Comparison of ENCODE assay signal across 15 cellular contexts in the genomic region with DNA sequence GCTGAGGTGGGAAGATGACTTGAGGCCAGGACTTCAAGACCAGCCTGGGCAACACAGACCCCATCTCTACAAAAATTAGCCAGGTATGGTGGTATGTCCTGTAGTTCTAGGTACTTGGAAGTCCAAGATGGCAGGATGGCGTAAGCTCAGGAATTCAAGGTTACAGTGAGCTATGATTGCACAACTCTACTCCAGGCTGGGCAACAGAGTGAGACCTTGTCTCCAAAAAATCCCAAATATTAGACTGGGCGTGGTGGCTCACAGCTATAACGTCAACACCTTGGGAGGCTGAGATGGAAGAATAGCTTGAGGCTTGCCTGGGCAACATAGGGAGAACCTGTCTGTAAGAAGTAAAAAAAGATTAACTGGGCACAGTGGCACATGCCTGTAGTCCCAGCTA. TPM values are rescaled to one million over a fixed set of nuclear protein-coding genes. Genes with fewer than 3 reads are reported as not detected.
DNase-seq lines count a peak whose midpoint lies in the region; ATAC-seq, FAIRE-seq and TF ChIP-seq lines count a peak whose summit lies in the region.
"Had no signal": no experiment of that assay in that cellular context is flagged by ENCODE, and none has a peak within 500 bp of the region (broad histone marks: within the 10 kb centered on the region; RNA-seq: fewer than 3 reads in every experiment).

No MANE protein-coding gene starts in this region.

- no peaks in the 10 kb centered on the region for H3K79me2 ChIP-seq in HepG2 (ENCODE audit: insufficient read depth, low read length)
- no peaks in the 10 kb centered on the region for H3K79me2 ChIP-seq in PC-9 (ENCODE audit: low read depth)

- POLR2A ChIA-PET in HepG2 (lab: Yijun Ruan, JAX) (no interaction called here), PC-9 (lab: Charles Lee; ENCODE audit: unreplicated experiment) (no interaction called here)

- TF ChIP-seq EP300 in HepG2 (IDR thresholded peaks at IDR 0.05; ENCODE audit: low read depth in 2 of 2, low read length in 2 of 2) (no peak), HepG2 (CRISPR knock-in tag; IDR thresholded peaks at IDR 0.05; ENCODE audit: borderline replicate concordance) (no peak)

- FAIRE-seq in HepG2 (lab: Jason Lieb, UNC), result no peak
- FAIRE-seq: A204.1, GM12878 had no signal

- ATAC-seq in HepG2, result no peak
- no peak for ATAC-seq in right lobe of liver
- ATAC-seq in natural killer cell, result no peak
- ATAC-seq: GM12878 had no signal

- H3K4me1 Mint-ChIP-seq in nephron progenitor cell (no peaks in the 10 kb centered on the region), natural killer cell (peaks cover 0 to 11% of the 10 kb centered on the region in 2 donors)
- H3K4me1 Mint-ChIP-seq: H9 had no signal

- in situ Hi-C loops in HepG2 (cut with HindIII; ENCODE audit: extremely low pct_ligation_motif_present, low pct_unique_long_range_greater_than_20kb), result loop anchor here (25.0 kb wide), 1 partner anchor 105 kb away; a partner anchor contains a TSS

- H3F3A ChIP-seq in PC-9 (ENCODE audit: insufficient read depth, low read depth), result no peaks in the 10 kb centered on the region; the same call in 1 of the 2 replicates

- intact Hi-C loops in HepG2 (cut with micrococcal nuclease; ENCODE audit: unreplicated experiment) (no loop called here), right lobe of liver (cut with DNase I) (no loop called here), PC-9 (cut with micrococcal nuclease; ENCODE audit: unreplicated experiment) (no loop called here), natural killer cell (cut with micrococcal nuclease) (no loop called here)

- no peak overlapping the region for H3K4me3 Mint-ChIP-seq in nephron progenitor cell
- H3K4me3 Mint-ChIP-seq in natural killer cell, result no peak overlapping the region
- H3K4me3 Mint-ChIP-seq: CD4-positive, alpha-beta memory T cell; H9 had no signal

- TF ChIP-seq CTCF in HepG2 (CRISPR knock-in tag; IDR thresholded peaks at IDR 0.05) (no peak), right lobe of liver (IDR thresholded peaks at IDR 0.05) (no peak), PC-9 (conservative IDR thresholded peaks at IDR 0.05) (no peak), nephron progenitor cell (IDR thresholded peaks at IDR 0.05) (no peak), natural killer cell (IDR thresholded peaks at IDR 0.05) (no peak)

- H4K20me1 ChIP-seq in HepG2 (ENCODE audit: insufficient read depth, low read length) (no peaks in the 10 kb centered on the region), PC-9 (ENCODE audit: insufficient read depth) (no peaks in the 10 kb centered on the region; the same call in 1 of the 2 replicates)

- H3K9me3 Mint-ChIP-seq in nephron progenitor cell (no peaks in the 10 kb centered on the region), natural killer cell (no peaks in the 10 kb centered on the region)
- H3K9me3 Mint-ChIP-seq: CD4-positive, alpha-beta memory T cell; H9 had no signal

- H3K27ac Mint-ChIP-seq in nephron progenitor cell, result peak overlapping the region; percentile 79
- no peak overlapping the region for H3K27ac Mint-ChIP-seq in natural killer cell
- H3K27ac Mint-ChIP-seq: CD4-positive, alpha-beta memory T cell had no signal

- H3K27me3 Mint-ChIP-seq in nephron progenitor cell (ENCODE audit: low read depth, poor library complexity) (no peaks in the 10 kb centered on the region), natural killer cell (ENCODE audit: low read depth in 2 of 2) (no peaks in the 10 kb centered on the region)
- H3K27me3 Mint-ChIP-seq: CD4-positive, alpha-beta memory T cell had no signal

- TF ChIP-seq POLR2A in HepG2 (IDR thresholded peaks at IDR 0.05; ENCODE audit: insufficient read depth in 1 of 2, low read depth in 2 of 2, low read length in 2 of 2), result no peak
- no peak for TF ChIP-seq POLR2A in right lobe of liver (IDR thresholded peaks at IDR 0.05)

- H3K4me3 ChIP-seq in HepG2 (replicated peaks in 1 of 3; ENCODE audit: insufficient read depth in 1 of 3, low read depth in 2 of 3, low read length in 3 of 3), result no peak overlapping the region
- H3K4me3 ChIP-seq in right lobe of liver, result no peak overlapping the region
- H3K4me3 ChIP-seq in PC-9, result no peak overlapping the region
- H3K4me3 ChIP-seq: GM12878 had no signal

- no peak overlapping the region for H2AFZ ChIP-seq in HepG2 (ENCODE audit: low read length)
- no peak overlapping the region for H2AFZ ChIP-seq in PC-9

- 0 out of 2 replicates have a peak, but pooled peaks cover 8% of the 10 kb centered on the region for H3K4me1 ChIP-seq in HepG2 (ENCODE audit: insufficient read depth, low read length)
- no peaks in the 10 kb centered on the region for H3K4me1 ChIP-seq in right lobe of liver
- H3K4me1 ChIP-seq in PC-9 (replicated peaks; ENCODE audit: insufficient read depth), result no peaks in the 10 kb centered on the region
- H3K4me1 ChIP-seq: BE2C had no signal

- H3K9me3 ChIP-seq in HepG2 (ENCODE audit: low read length), result no peaks in the 10 kb centered on the region
- no peaks in the 10 kb centered on the region for H3K9me3 ChIP-seq in right lobe of liver
- no peaks in the 10 kb centered on the region for H3K9me3 ChIP-seq in PC-9 (ENCODE audit: insufficient read depth, low read depth)
- H3K9me3 ChIP-seq: BE2C had no signal

- H3K27me3 ChIP-seq in HepG2 (ENCODE audit: control insufficient read depth in 1 of 2, insufficient read depth in 2 of 2, low read length in 2 of 2), result no peaks in the 10 kb centered on the region
- no peaks in the 10 kb centered on the region for H3K27me3 ChIP-seq in right lobe of liver
- no peaks in the 10 kb centered on the region for H3K27me3 ChIP-seq in PC-9 (ENCODE audit: insufficient read depth, low read depth)
- H3K27me3 ChIP-seq: BE2C had no signal

- no peaks in the 10 kb centered on the region for H3K9me2 ChIP-seq in PC-9 (ENCODE audit: insufficient read depth)

- CTCF ChIA-PET in HepG2 (lab: Yijun Ruan, JAX; ENCODE audit: low intra/inter-chr PET ratio, low total read pairs), result no interaction called here
- CTCF ChIA-PET in PC-9 (lab: Charles Lee), result no interaction called here

- H3K36me3 Mint-ChIP-seq in nephron progenitor cell (ENCODE audit: low read depth) (peaks cover 64% of the 10 kb centered on the region), natural killer cell (no peaks in the 10 kb centered on the region)

- no TSS peak for BruUV-seq in HepG2 (replicated peaks; lab: Mats Ljungman, UMichigan)
- BruUV-seq in PC-9 (replicated peaks; lab: Mats Ljungman, UMichigan), result TSS peak; percentile 12

- H3K36me3 ChIP-seq in HepG2 (replicated peaks in 1 of 2; ENCODE audit: control insufficient read depth in 1 of 2, insufficient read depth in 2 of 2, low read length in 2 of 2) (peaks cover 1 to 16% of the 10 kb centered on the region in 2 experiments; a peak in 4 of 5 replicates), right lobe of liver (peaks cover 0 to 15% (median 2%) of the 10 kb centered on the region in 4 donors), PC-9 (ENCODE audit: low read depth) (0 out of 2 replicates have a peak, but pooled peaks cover 5% of the 10 kb centered on the region)
- H3K36me3 ChIP-seq: BE2C had no signal

- no peak for TF ChIP-seq RAD21 in HepG2 (CRISPR knock-in tag; IDR thresholded peaks at IDR 0.05)

- H3K4me2 ChIP-seq in HepG2 (ENCODE audit: low read depth, low read length) (no peak overlapping the region), PC-9 (no peak overlapping the region)

- H3K27ac ChIP-seq in HepG2 (ENCODE audit: extremely low read length, insufficient read depth, low read length) (no peak overlapping the region), right lobe of liver (no peak overlapping the region), PC-9 (no peak overlapping the region)
- H3K27ac ChIP-seq: C4-2B had no signal

- H3K9ac ChIP-seq in HepG2 (ENCODE audit: insufficient read depth, low read depth, low read length), result no peak overlapping the region

- WGBS in HepG2 (ENCODE audit: low lambda C conversion rate), result 89% methylated on average over 3 of the region's 3 CpGs
- WGBS in right lobe of liver (ENCODE audit: insufficient coverage, low coverage, low lambda C conversion rate, missing lambda C conversion rate), result no CpG with 5 or more reads among the region's 3 CpGs

- DNase-seq in HepG2 (ENCODE audit: low spot score), result no peak
- no peak for DNase-seq in right lobe of liver
- DNase-seq in PC-9, result no peak
- no peak for DNase-seq in nephron progenitor cell
- DNase-seq in SW 1271 (lab: John Stamatoyannopoulos, UW), result no peak
- no peak for DNase-seq in natural killer cell
- DNase-seq in ecto neural progenitor cell (ENCODE audit: low spot score), result no peak
- DNase-seq: BE2C; CD4-positive, alpha-beta memory T cell; DMS79; GOT3; H9 had no signal

RNA-seq across cellular contexts. Expression of a gene that starts 30.8 kb away (rescaled TPM):
- 11.7 and 30.2 TPM in 2 replicates for total RNA-seq in HepG2 (2016; rRNA removed; fragmentation: Illumina TruSeq; extraction: Trizol)
- 7.4 and 7.7 TPM in 2 replicates for total RNA-seq in HepG2 (2016; cell fraction: cytosol; rRNA removed; fragmentation: Illumina TruSeq; extraction: Trizol; ENCODE audit: low read depth)
- 10.5 and 28.9 TPM in 2 replicates for total RNA-seq in HepG2 (2016; cell fraction: insoluble cytoplasmic fraction; rRNA removed; fragmentation: Illumina TruSeq; extraction: Trizol)
- total RNA-seq in HepG2 (2016; cell fraction: membrane; rRNA removed; fragmentation: Illumina TruSeq; extraction: Trizol), result 16.1 and 17.6 TPM in 2 replicates
- total RNA-seq in HepG2 (2016; cell fraction: nucleus; rRNA removed; fragmentation: Illumina TruSeq; extraction: Trizol), result 22.3 and 24.9 TPM in 2 replicates
- polyA plus RNA-seq in HepG2 (2011; rRNA removed), result 11.8 and 15.6 TPM in 2 replicates
- 4.5 and 7.2 TPM in 2 replicates for polyA plus RNA-seq in HepG2 (2011; cell fraction: cytosol; rRNA removed)
- 9.8 and 11.1 TPM in 2 replicates for polyA plus RNA-seq in HepG2 (2011; cell fraction: nucleus; rRNA removed)
- polyA plus RNA-seq in HepG2 (2012), result 16.2 and 20.5 TPM in 2 replicates
- 2.2 and 2.7 TPM in 2 replicates for polyA plus RNA-seq in HepG2 (2016; cell fraction: cytosol; fragmentation: Illumina TruSeq; extraction: Trizol; ENCODE audit: low read depth)
- polyA plus RNA-seq in HepG2 (2016; cell fraction: insoluble cytoplasmic fraction; fragmentation: Illumina TruSeq; extraction: Trizol; ENCODE audit: low read depth), result 36.4 and 36.6 TPM in 2 replicates
- polyA plus RNA-seq in HepG2 (2016; cell fraction: membrane; fragmentation: Illumina TruSeq; extraction: Trizol; ENCODE audit: low read depth), result 11.8 and 14.7 TPM in 2 replicates
- 36.8 and 40.9 TPM in 2 replicates for polyA plus RNA-seq in HepG2 (2016; cell fraction: nucleus; fragmentation: Illumina TruSeq; extraction: Trizol; ENCODE audit: insufficient read depth, low read depth)
- polyA minus RNA-seq in HepG2 (2011; rRNA and poly(A)+ RNA removed; ENCODE audit: low replicate concordance), result 4.7 and 13.3 TPM in 2 replicates
- 11.4 and 15.0 TPM in 2 replicates for polyA minus RNA-seq in HepG2 (2011; cell fraction: cytosol; rRNA and poly(A)+ RNA removed)
- polyA minus RNA-seq in HepG2 (2011; cell fraction: nucleus; rRNA and poly(A)+ RNA removed), result 18.2 and 20.6 TPM in 2 replicates
- 10 to 100 TPM in 4 of 6 experiments, 1 to 10 TPM in 2; 8.0 to 12.1 (median 10.6) TPM for total RNA-seq in right lobe of liver
- 20.1 and 27.0 TPM in 2 replicates for total RNA-seq in PC-9 (2021)
- total RNA-seq in natural killer cell, result 10 to 100 TPM; 31.5 to 37.0 (median 32.3) TPM

RNA-seq across cellular contexts. Expression of a gene that starts 39.5 kb away (rescaled TPM):
- total RNA-seq in HepG2 (2016; rRNA removed; fragmentation: Illumina TruSeq; extraction: Trizol) (5.4 and 8.7 TPM in 2 replicates), right lobe of liver (10 to 100 TPM in 1 of 6 experiments, 1 to 10 TPM in 5; 3.1 to 10.6 (median 4.1) TPM), PC-9 (2021) (13.8 and 15.8 TPM in 2 replicates), natural killer cell (10 to 100 TPM; 46.6 to 64.8 (median 57.1) TPM)
- total RNA-seq in HepG2 (2016; cell fraction: cytosol; rRNA removed; fragmentation: Illumina TruSeq; extraction: Trizol; ENCODE audit: low read depth), result 6.1 and 7.3 TPM in 2 replicates
- 5.2 and 7.8 TPM in 2 replicates for total RNA-seq in HepG2 (2016; cell fraction: insoluble cytoplasmic fraction; rRNA removed; fragmentation: Illumina TruSeq; extraction: Trizol)
- 6.9 and 7.3 TPM in 2 replicates for total RNA-seq in HepG2 (2016; cell fraction: membrane; rRNA removed; fragmentation: Illumina TruSeq; extraction: Trizol)
- total RNA-seq in HepG2 (2016; cell fraction: nucleus; rRNA removed; fragmentation: Illumina TruSeq; extraction: Trizol), result 11.9 and 21.2 TPM in 2 replicates
- 8.8 and 9.7 TPM in 2 replicates for polyA plus RNA-seq in HepG2 (2011; rRNA removed)
- polyA plus RNA-seq in HepG2 (2011; cell fraction: cytosol; rRNA removed), result 3.4 and 4.8 TPM in 2 replicates
- polyA plus RNA-seq in HepG2 (2011; cell fraction: nucleus; rRNA removed), result 12.8 and 17.6 TPM in 2 replicates
- 5.3 and 7.2 TPM in 2 replicates for polyA plus RNA-seq in HepG2 (2012)
- 2.1 TPM in 2 replicates for polyA plus RNA-seq in HepG2 (2016; cell fraction: cytosol; fragmentation: Illumina TruSeq; extraction: Trizol; ENCODE audit: low read depth)
- polyA plus RNA-seq in HepG2 (2016; cell fraction: insoluble cytoplasmic fraction; fragmentation: Illumina TruSeq; extraction: Trizol; ENCODE audit: low read depth), result 5.0 and 6.4 TPM in 2 replicates
- 2.9 and 4.2 TPM in 2 replicates for polyA plus RNA-seq in HepG2 (2016; cell fraction: membrane; fragmentation: Illumina TruSeq; extraction: Trizol; ENCODE audit: low read depth)
- polyA plus RNA-seq in HepG2 (2016; cell fraction: nucleus; fragmentation: Illumina TruSeq; extraction: Trizol; ENCODE audit: insufficient read depth, low read depth), result 19.5 and 24.3 TPM in 2 replicates
- polyA minus RNA-seq in HepG2 (2011; rRNA and poly(A)+ RNA removed; ENCODE audit: low replicate concordance), result 11.0 and 25.0 TPM in 2 replicates
- 2.9 and 3.4 TPM in 2 replicates for polyA minus RNA-seq in HepG2 (2011; cell fraction: cytosol; rRNA and poly(A)+ RNA removed)
- polyA minus RNA-seq in HepG2 (2011; cell fraction: nucleus; rRNA and poly(A)+ RNA removed), result 33.2 and 38.7 TPM in 2 replicates
